ENCODE assay signal across 8 cellular contexts in the genomic region with DNA sequence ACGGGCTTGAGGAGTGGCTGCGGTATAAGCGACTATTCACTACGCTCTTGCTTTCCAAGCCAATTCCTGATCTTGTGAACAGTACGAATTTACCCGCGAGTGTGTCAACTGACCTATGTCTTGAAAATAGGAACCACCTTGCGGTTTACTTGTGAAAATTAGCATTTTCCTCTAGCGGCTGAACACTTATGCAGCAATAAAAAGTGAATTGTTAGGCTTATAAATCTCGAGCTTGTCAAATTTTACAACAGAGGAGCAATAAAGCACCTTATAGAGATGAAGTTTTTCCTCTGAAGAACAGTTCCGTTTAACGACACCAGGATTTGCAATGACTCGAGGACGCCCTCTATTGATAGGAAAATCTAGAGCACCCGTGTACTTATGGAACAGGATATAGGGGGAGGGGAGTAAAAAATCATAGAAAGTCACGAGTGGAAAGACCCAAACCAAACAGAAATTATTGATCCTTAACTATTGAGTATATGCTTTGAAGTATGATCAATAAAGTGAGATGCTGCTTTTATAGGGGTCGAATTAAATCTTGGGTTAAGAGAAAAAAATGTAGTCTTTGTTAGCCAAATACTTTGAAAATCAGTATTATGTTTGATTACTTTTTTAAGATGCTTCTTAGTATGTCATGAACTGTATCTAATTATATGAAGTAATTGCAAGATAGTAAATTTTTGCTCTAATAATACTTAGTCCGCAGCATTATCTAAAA. TPM values are rescaled to one million over a fixed set of nuclear protein-coding genes. Genes with fewer than 3 reads are reported as not detected.
A peak's percentile ranks its signal among the peaks of the same experiment; 100 is the strongest.
DNase-seq lines count a peak whose midpoint lies in the region; ATAC-seq and TF ChIP-seq lines count a peak whose summit lies in the region.

No MANE protein-coding gene starts in this region.

- H3K36me3 ChIP-seq in ectodermal cell (ENCODE audit: control insufficient read depth, insufficient read depth, low read length) (no peaks in the 10 kb centered on the region), lung (ENCODE audit: control insufficient read depth in 2 of 2, insufficient read depth in 2 of 2, low read length in 2 of 2) (no peaks in the 10 kb centered on the region)

- no peaks in the 10 kb centered on the region for H3K9me3 Mint-ChIP-seq in stimulated activated effector memory CD8-positive, alpha-beta T cell treated with anti-CD3 and anti-CD28 coated beads, Interleukin-12 subunit alpha, Interleukin-12 subunit beta, amount 100 ng/mL, for 72 hours

- H3K27ac Mint-ChIP-seq in stimulated activated effector memory CD8-positive, alpha-beta T cell treated with anti-CD3 and anti-CD28 coated beads, Interleukin-12 subunit alpha, Interleukin-12 subunit beta, amount 100 ng/mL, for 72 hours = no peak overlapping the region

- peaks cover 5% of the 10 kb centered on the region for H3K4me1 ChIP-seq in ectodermal cell (ENCODE audit: control insufficient read depth, insufficient read depth, low read length)
- H3K4me1 ChIP-seq in lung (ENCODE audit: control insufficient read depth in 2 of 2, insufficient read depth in 2 of 2, low read length in 2 of 2) = peaks cover 10 to 16% of the 10 kb centered on the region in 2 donors

- ATAC-seq in lung (ENCODE audit: insufficient read depth, low FRiP score) = no peak
- no peak for ATAC-seq in stimulated activated effector memory CD8-positive, alpha-beta T cell treated with anti-CD3 and anti-CD28 coated beads, Interleukin-12 subunit alpha, Interleukin-12 subunit beta, amount 100 ng/mL, for 72 hours
- no peak for ATAC-seq in GM19452 (IDR thresholded peaks at IDR 0.05; ENCODE audit: unreplicated experiment)

- peak; percentile 81 for TF ChIP-seq CTCF in HFF-Myc (IDR thresholded peaks at IDR 0.05; ENCODE audit: low read depth, low read length, missing control alignments)
- peak; percentile 67; the same call in 1 of the 2 replicates for TF ChIP-seq CTCF in WI38 (IDR thresholded peaks at IDR 0.05; ENCODE audit: low read depth, low read length)
- TF ChIP-seq CTCF in lung (IDR thresholded peaks at IDR 0.05; ENCODE audit: control extremely low read depth, extremely low read depth) = peak; percentile 34

- H3K4me3 ChIP-seq in HFF-Myc (replicated peaks; ENCODE audit: low read depth, low read length) (peak overlapping the region; percentile 84), WI38 (ENCODE audit: low read depth, low read length) (peak overlapping the region; percentile 95), ectodermal cell (ENCODE audit: insufficient read depth, low read depth, low read length) (peak overlapping the region; percentile 80), lung (no peak overlapping the region)

- DNase-seq in DMS 273 treated with DMSO at 0.1 percent for 48 hours (lab: John Stamatoyannopoulos, UW) (peak; percentile 59), HFF-Myc (ENCODE audit: extremely low read depth, low read depth) (peak; percentile 87), NCI-H2227 (lab: John Stamatoyannopoulos, UW; ENCODE audit: unreplicated experiment) (peak; percentile 81), lung (ENCODE audit: low spot score) (peak; percentile 70)
- peak; percentile 25 to 58 for DNase-seq in stimulated activated effector memory CD8-positive, alpha-beta T cell treated with anti-CD3 and anti-CD28 coated beads, Interleukin-12 subunit alpha, Interleukin-12 subunit beta, amount 100 ng/mL, for 72 hours (ENCODE audit: low spot score in 2 of 2)

- H3K9me3 ChIP-seq in ectodermal cell (ENCODE audit: control insufficient read depth, low read length) (no peaks in the 10 kb centered on the region), lung (ENCODE audit: control insufficient read depth in 2 of 2, insufficient read depth in 1 of 2, low read length in 1 of 2) (no peaks in the 10 kb centered on the region)

- peaks cover 62% of the 10 kb centered on the region for H3K4me1 Mint-ChIP-seq in stimulated activated effector memory CD8-positive, alpha-beta T cell treated with anti-CD3 and anti-CD28 coated beads, Interleukin-12 subunit alpha, Interleukin-12 subunit beta, amount 100 ng/mL, for 72 hours

- H3K36me3 Mint-ChIP-seq in stimulated activated effector memory CD8-positive, alpha-beta T cell treated with anti-CD3 and anti-CD28 coated beads, Interleukin-12 subunit alpha, Interleukin-12 subunit beta, amount 100 ng/mL, for 72 hours = peaks cover 7% of the 10 kb centered on the region

- WGBS in ectodermal cell, 2 experiments = 1% methylated on average over 17 of the region's 18 CpGs
- 4% methylated on average over 18 of the region's 18 CpGs for WGBS in lung, 2 donors

- H3K27ac ChIP-seq in ectodermal cell (ENCODE audit: insufficient read depth, low read depth, low read length, poor library complexity, severe bottlenecking) (peak overlapping the region; percentile 82), lung (ENCODE audit: low read depth in 1 of 2, low read length in 1 of 2) (no peak overlapping the region)

- H3K4me3 Mint-ChIP-seq in stimulated activated effector memory CD8-positive, alpha-beta T cell treated with anti-CD3 and anti-CD28 coated beads, Interleukin-12 subunit alpha, Interleukin-12 subunit beta, amount 100 ng/mL, for 72 hours = peak overlapping the region; percentile 97

- no peaks in the 10 kb centered on the region for H3K27me3 ChIP-seq in ectodermal cell (ENCODE audit: control insufficient read depth, insufficient read depth, low read length, poor library complexity, severe bottlenecking)
- H3K27me3 ChIP-seq in lung (ENCODE audit: control insufficient read depth, insufficient read depth) = no peaks in the 10 kb centered on the region

RNA-seq across cellular contexts. Expression of a gene that starts 1.9 kb away (rescaled TPM):
- 65.2 TPM for polyA plus RNA-seq in ectodermal cell (2013, experiment 1 of 4)
- 64.0 TPM for polyA plus RNA-seq in ectodermal cell (2013, experiment 2 of 4)
- 61.3 TPM for polyA plus RNA-seq in ectodermal cell (2013, experiment 3 of 4)
- polyA plus RNA-seq in ectodermal cell (2013, experiment 4 of 4) = 67.4 TPM
- 10 to 100 TPM; 21.2 to 31.7 TPM for total RNA-seq in lung
- 1 to 10 TPM; 3.8 to 9.0 TPM for polyA plus RNA-seq in lung
